In genomic region chr7:111312966-111313365, GRCh38 we compare ENCODE assay signal across 15 cellular contexts.
A peak's percentile ranks its signal among the peaks of the same experiment; 100 is the strongest.
DNase-seq lines count a peak whose midpoint lies in the region; ATAC-seq and TF ChIP-seq lines count a peak whose summit lies in the region.
"Had no signal": no experiment of that assay in that cellular context is flagged by ENCODE, and none has a peak within 500 bp of the region (broad histone marks: within the 10 kb centered on the region; RNA-seq: fewer than 3 reads in every experiment).

No MANE protein-coding gene starts in this region.

- no peak for TF ChIP-seq CTCF in cardiac muscle cell (IDR thresholded peaks at IDR 0.05; ENCODE audit: low read depth, low read length)
- TF ChIP-seq CTCF in heart left ventricle (IDR thresholded peaks at IDR 0.05) = peak in 4 of 12 donors; percentile 5 to 19 (median 8)
- no peak for TF ChIP-seq CTCF in fibroblast of villous mesenchyme (IDR thresholded peaks at IDR 0.05; ENCODE audit: insufficient read depth, low read depth, low read length)
- TF ChIP-seq CTCF in PC-9 (conservative IDR thresholded peaks at IDR 0.05) = no peak

- no peaks in the 10 kb centered on the region; the same call in 1 of the 2 replicates for H3K9me2 ChIP-seq in PC-9 (ENCODE audit: insufficient read depth)

- H3K36me3 ChIP-seq in cardiac muscle cell (no peaks in the 10 kb centered on the region), heart left ventricle (no peaks in the 10 kb centered on the region), PC-9 (ENCODE audit: low read depth) (no peaks in the 10 kb centered on the region)
- H3K36me3 ChIP-seq: gastrocnemius medialis, upper lobe of left lung had no signal

- CTCF ChIA-PET in PC-9 (lab: Charles Lee) = no interaction called here

- TF ChIP-seq POLR2A in heart left ventricle (IDR thresholded peaks at IDR 0.05) = no peak

- no peak overlapping the region for H3K4me2 ChIP-seq in PC-9
- H3K4me2 ChIP-seq: KMS-11 had no signal

- no peaks in the 10 kb centered on the region for H3K9me3 ChIP-seq in cardiac muscle cell (ENCODE audit: low read depth)
- H3K9me3 ChIP-seq in heart left ventricle = no peaks in the 10 kb centered on the region
- H3K9me3 ChIP-seq in PC-9 (ENCODE audit: insufficient read depth, low read depth) = no peaks in the 10 kb centered on the region
- H3K9me3 ChIP-seq: gastrocnemius medialis, upper lobe of left lung had no signal

- H2AFZ ChIP-seq in PC-9 = no peak overlapping the region

- ATAC-seq in heart left ventricle (no peak), SK-N-SH treated with all-trans-retinoic acid at 6 μM for 48 hours (peak; percentile 95), HG03039 (IDR thresholded peaks at IDR 0.05; ENCODE audit: unreplicated experiment) (no peak)
- ATAC-seq: gastrocnemius medialis had no signal

- no peaks in the 10 kb centered on the region for H3F3A ChIP-seq in PC-9 (ENCODE audit: insufficient read depth, low read depth)

- no TSS peak for BruUV-seq in PC-9 (replicated peaks; lab: Mats Ljungman, UMichigan)

- H3K27me3 ChIP-seq in cardiac muscle cell (no peaks in the 10 kb centered on the region), heart left ventricle (no peaks in the 10 kb centered on the region), PC-9 (ENCODE audit: insufficient read depth, low read depth) (no peaks in the 10 kb centered on the region)
- H3K27me3 ChIP-seq: gastrocnemius medialis, upper lobe of left lung had no signal

- H3K27ac ChIP-seq in cardiac muscle cell (no peak overlapping the region), heart left ventricle (no peak overlapping the region), PC-9 (no peak overlapping the region)
- H3K27ac ChIP-seq: gastrocnemius medialis, KMS-11, upper lobe of left lung had no signal

- no peaks in the 10 kb centered on the region for H3K79me2 ChIP-seq in PC-9 (ENCODE audit: low read depth)

- no peaks in the 10 kb centered on the region for H4K20me1 ChIP-seq in PC-9 (ENCODE audit: insufficient read depth)

- peak; percentile 3 to 19 for DNase-seq in cardiac muscle cell (ENCODE audit: low read depth in 1 of 2, low spot score in 1 of 2)
- DNase-seq in heart left ventricle = no peak
- DNase-seq in fibroblast of villous mesenchyme (ENCODE audit: low read depth) = peak; percentile 4
- DNase-seq in NCI-H1105 treated with DMSO at 0.1 percent for 48 hours (lab: John Stamatoyannopoulos, UW) = no peak
- DNase-seq in NCI-H1930 (lab: John Stamatoyannopoulos, UW) = no peak
- DNase-seq in PC-9 = no peak
- DNase-seq: activated naive CD4-positive, alpha-beta T cell treated with anti-CD3 and anti-CD28 coated beads, Interleukin-2, amount 10 ng/mL, durations not matched to agents 7 days and 5 days; DMS53; gastrocnemius medialis; NCI-H2171; stimulated activated CD4-positive, alpha-beta T cell treated with anti-CD3 and anti-CD28 coated beads, Interleukin-12 subunit alpha, Interleukin-12 subunit beta, amount 100 ng/mL, for 4 hours; upper lobe of left lung had no signal

- POLR2A ChIA-PET in PC-9 (lab: Charles Lee; ENCODE audit: unreplicated experiment) = interaction anchor here (0.6 kb wide), 2 partner anchors 35 to 1390 kb away, joined by 4 read pairs; no protein-coding TSS in a partner anchor

- intact Hi-C loops in heart left ventricle (cut with DNase I) = loop anchor here in 1 of 10 donors (10.0 kb wide), 1 partner anchor 172 kb away; no protein-coding TSS in a partner anchor
- intact Hi-C loops in PC-9 (cut with micrococcal nuclease; ENCODE audit: unreplicated experiment) = no loop called here

- no peak overlapping the region for H3K4me3 ChIP-seq in cardiac muscle cell
- H3K4me3 ChIP-seq in heart left ventricle = no peak overlapping the region
- H3K4me3 ChIP-seq in fibroblast of villous mesenchyme (ENCODE audit: low read depth, low read length) = no peak overlapping the region
- no peak overlapping the region for H3K4me3 ChIP-seq in PC-9
- H3K4me3 ChIP-seq: gastrocnemius medialis, upper lobe of left lung had no signal

- H3K4me1 ChIP-seq in cardiac muscle cell (ENCODE audit: low read depth) (no peaks in the 10 kb centered on the region), heart left ventricle (no peaks in the 10 kb centered on the region), PC-9 (replicated peaks; ENCODE audit: insufficient read depth) (no peaks in the 10 kb centered on the region)
- H3K4me1 ChIP-seq: gastrocnemius medialis, upper lobe of left lung had no signal

TF ChIP-seq in SK-N-SH treated with all-trans-retinoic acid at 6 μM for 48 hours, 23 proteins besides CTCF, POLR2A, EP300 and RAD21:
- TF ChIP-seq ZFP30 (CRISPR knock-in tag; IDR thresholded peaks at IDR 0.05) (no peak), ZFP3 (CRISPR knock-in tag; IDR thresholded peaks at IDR 0.05) (0 out of 2 replicates have a peak, but pooled peaks have one; percentile 15)

Comparison
In these comparisons a context has a peak if more than half of its experiments do, and no peak if none do; other contexts are left out.
1. DNase-seq: peak in cardiac muscle cell (2 of 2) and fibroblast of villous mesenchyme (single experiment); none in heart left ventricle (0 of 5), NCI-H1105 treated with DMSO at 0.1 percent for 48 hours (single experiment), NCI-H1930 (0 of 2) and PC-9 (0 of 2).